In genomic region chr3:40324621-40325020, GRCh38 we compare ENCODE assay signal across 35 cellular contexts.
"Had no signal": no experiment of that assay in that cellular context is flagged by ENCODE, and none has a peak within 500 bp of the region (broad histone marks: within the 10 kb centered on the region; RNA-seq: fewer than 3 reads in every experiment).

No MANE protein-coding gene starts in this region.

- H3K4me3 Mint-ChIP-seq: activated B cell treated with CpG ODN at 0.5 μM for 24 hours; activated CD8-positive, alpha-beta memory T cell treated with anti-CD3 and anti-CD28 coated beads, Interleukin-2, amount 10 ng/mL, durations not matched to agents 7 days and 5 days; activated CD8-positive, alpha-beta T cell treated with anti-CD3 and anti-CD28 coated beads, Interleukin-2, amount 10 ng/mL, durations not matched to agents 7 days and 5 days; activated naive CD4-positive, alpha-beta T cell treated with anti-CD3 and anti-CD28 coated beads, Interleukin-2, amount 50 U/mL, for 24 hours; activated naive CD8-positive, alpha-beta T cell treated with anti-CD3 and anti-CD28 coated beads for 36 hours; activated naive CD8-positive, alpha-beta T cell treated with anti-CD3 and anti-CD28 coated beads, Interleukin-2, amount 50 U/mL, for 24 hours; activated T-helper 1 cell treated with anti-CD3 and anti-CD28 coated beads, Interleukin-12 subunit alpha, Interleukin-12 subunit beta, Interleukin-2, Interleukin-4 antibody, amounts not matched to agents 30 ng/mL and 10 ng/mL and 1 ng/mL, durations not matched to agents 14 hours and 24 hours and 36 hours; T-helper 17 cell; T-helper 2 cell treated with Interferon-gamma antibody and Interleukin-4, amounts not matched to agents 5 μg/mL and 100 μg/mL, for 36 hours had no signal

- FAIRE-seq: colon, endometrium, endothelial cell of umbilical vein, frontal cortex had no signal

- H3K9me3 Mint-ChIP-seq: activated B cell treated with CpG ODN at 0.5 μM for 24 hours; activated naive CD4-positive, alpha-beta T cell treated with anti-CD3 and anti-CD28 coated beads, Interleukin-2, amount 50 U/mL, for 24 hours; activated naive CD8-positive, alpha-beta T cell treated with anti-CD3 and anti-CD28 coated beads for 36 hours; activated naive CD8-positive, alpha-beta T cell treated with anti-CD3 and anti-CD28 coated beads, Interleukin-2, amount 50 U/mL, for 24 hours; activated T-helper 1 cell treated with anti-CD3 and anti-CD28 coated beads, Interleukin-12 subunit alpha, Interleukin-12 subunit beta, Interleukin-2, Interleukin-4 antibody, amounts not matched to agents 30 ng/mL and 10 ng/mL and 1 ng/mL, durations not matched to agents 14 hours and 24 hours and 36 hours; T-helper 2 cell treated with Interferon-gamma antibody and Interleukin-4, amounts not matched to agents 5 μg/mL and 100 μg/mL, for 36 hours had no signal

- H3K4me1 ChIP-seq: adrenal gland, esophagus squamous epithelium had no signal

- ATAC-seq: activated CD4-positive, CD25-positive, alpha-beta regulatory T cell treated with anti-CD3 and anti-CD28 coated beads, Interleukin-2, amount 50 U/mL, for 24 hours; activated CD8-positive, alpha-beta memory T cell treated with anti-CD3 and anti-CD28 coated beads, Interleukin-2, amount 10 ng/mL, durations not matched to agents 7 days and 5 days; activated CD8-positive, alpha-beta T cell treated with anti-CD3 and anti-CD28 coated beads, Interleukin-2, amount 10 ng/mL, durations not matched to agents 7 days and 5 days; activated naive CD8-positive, alpha-beta T cell treated with anti-CD3 and anti-CD28 coated beads, Interleukin-2, amount 50 U/mL, for 24 hours; body of pancreas; heart left ventricle; T-helper 17 cell had no signal

- H3K9me3 ChIP-seq: adrenal gland, body of pancreas, esophagus squamous epithelium, heart left ventricle had no signal

- H3K4me3 ChIP-seq: adrenal gland, body of pancreas, esophagus squamous epithelium, heart left ventricle had no signal

- H3K36me3 Mint-ChIP-seq: activated CD8-positive, alpha-beta memory T cell treated with anti-CD3 and anti-CD28 coated beads, Interleukin-2, amount 10 ng/mL, durations not matched to agents 7 days and 5 days; activated naive CD4-positive, alpha-beta T cell treated with anti-CD3 and anti-CD28 coated beads, Interleukin-2, amount 50 U/mL, for 24 hours; activated naive CD8-positive, alpha-beta T cell treated with anti-CD3 and anti-CD28 coated beads for 36 hours had no signal

- H3K27ac Mint-ChIP-seq: activated B cell treated with CpG ODN at 0.5 μM for 24 hours; activated CD8-positive, alpha-beta memory T cell treated with anti-CD3 and anti-CD28 coated beads, Interleukin-2, amount 10 ng/mL, durations not matched to agents 7 days and 5 days; activated CD8-positive, alpha-beta T cell treated with anti-CD3 and anti-CD28 coated beads, Interleukin-2, amount 10 ng/mL, durations not matched to agents 7 days and 5 days; activated naive CD4-positive, alpha-beta T cell treated with anti-CD3 and anti-CD28 coated beads, Interleukin-2, amount 50 U/mL, for 24 hours; activated naive CD8-positive, alpha-beta T cell treated with anti-CD3 and anti-CD28 coated beads for 36 hours; activated naive CD8-positive, alpha-beta T cell treated with anti-CD3 and anti-CD28 coated beads, Interleukin-2, amount 50 U/mL, for 24 hours; activated T-helper 1 cell treated with anti-CD3 and anti-CD28 coated beads, Interleukin-12 subunit alpha, Interleukin-12 subunit beta, Interleukin-2, Interleukin-4 antibody, amounts not matched to agents 30 ng/mL and 10 ng/mL and 1 ng/mL, durations not matched to agents 14 hours and 24 hours and 36 hours; T-helper 17 cell; T-helper 2 cell treated with Interferon-gamma antibody and Interleukin-4, amounts not matched to agents 5 μg/mL and 100 μg/mL, for 36 hours had no signal

- H3K27me3 Mint-ChIP-seq: activated B cell treated with CpG ODN at 0.5 μM for 24 hours; activated naive CD4-positive, alpha-beta T cell treated with anti-CD3 and anti-CD28 coated beads, Interleukin-2, amount 50 U/mL, for 24 hours; activated naive CD8-positive, alpha-beta T cell treated with anti-CD3 and anti-CD28 coated beads for 36 hours; activated naive CD8-positive, alpha-beta T cell treated with anti-CD3 and anti-CD28 coated beads, Interleukin-2, amount 50 U/mL, for 24 hours had no signal

- H3K27me3 ChIP-seq: adrenal gland, body of pancreas, esophagus squamous epithelium, heart left ventricle had no signal

- H3K27ac ChIP-seq: adrenal gland, body of pancreas, epithelial cell of prostate, esophagus squamous epithelium, heart left ventricle, WERI-Rb-1 had no signal

- H3K36me3 ChIP-seq: adrenal gland, esophagus squamous epithelium, heart left ventricle, WERI-Rb-1 had no signal

- DNase-seq: activated B cell treated with CpG ODN at 0.5 μM for 24 hours; activated CD4-positive, alpha-beta T cell treated with anti-CD3 and anti-CD28 coated beads for 48 hours; activated CD4-positive, alpha-beta T cell treated with anti-CD3 and anti-CD28 coated beads, Interleukin-2, amount 50 U/mL, for 1 hour; activated CD4-positive, alpha-beta T cell treated with anti-CD3 and anti-CD28 coated beads, Interleukin-2, amount 50 U/mL, for 48 hours; activated CD8-positive, alpha-beta memory T cell treated with anti-CD3 and anti-CD28 coated beads, Interleukin-2, amount 10 ng/mL, durations not matched to agents 7 days and 5 days; activated CD8-positive, alpha-beta memory T cell treated with anti-CD3 and anti-CD28 coated beads, Interleukin-2, amount 50 U/mL, for 4 hours; activated CD8-positive, alpha-beta T cell treated with anti-CD3 and anti-CD28 coated beads, Interleukin-2, amount 10 ng/mL, durations not matched to agents 7 days and 5 days; activated gamma-delta T cell; activated naive CD4-positive, alpha-beta T cell; activated naive CD8-positive, alpha-beta T cell treated with anti-CD3 and anti-CD28 coated beads for 36 hours; activated naive CD8-positive, alpha-beta T cell treated with anti-CD3 and anti-CD28 coated beads, Interleukin-2, amount 50 U/mL, for 24 hours; activated T-cell treated with anti-CD3 and anti-CD28 coated beads, Interleukin-2, amount 50 U/mL, for 1 hour; activated T-cell treated with anti-CD3 and anti-CD28 coated beads, Interleukin-2, amount 50 U/mL, for 48 hours; adrenal gland; amygdala; aorta; body of pancreas; caudate nucleus; effector CD8-positive, alpha-beta T cell; esophagus squamous epithelium; glutamatergic neuron; heart left ventricle; hypothalamus; T-helper 17 cell; T1000; WERI-Rb-1 had no signal
